ENCODE assay signal across 9 cellular contexts in the genomic region with DNA sequence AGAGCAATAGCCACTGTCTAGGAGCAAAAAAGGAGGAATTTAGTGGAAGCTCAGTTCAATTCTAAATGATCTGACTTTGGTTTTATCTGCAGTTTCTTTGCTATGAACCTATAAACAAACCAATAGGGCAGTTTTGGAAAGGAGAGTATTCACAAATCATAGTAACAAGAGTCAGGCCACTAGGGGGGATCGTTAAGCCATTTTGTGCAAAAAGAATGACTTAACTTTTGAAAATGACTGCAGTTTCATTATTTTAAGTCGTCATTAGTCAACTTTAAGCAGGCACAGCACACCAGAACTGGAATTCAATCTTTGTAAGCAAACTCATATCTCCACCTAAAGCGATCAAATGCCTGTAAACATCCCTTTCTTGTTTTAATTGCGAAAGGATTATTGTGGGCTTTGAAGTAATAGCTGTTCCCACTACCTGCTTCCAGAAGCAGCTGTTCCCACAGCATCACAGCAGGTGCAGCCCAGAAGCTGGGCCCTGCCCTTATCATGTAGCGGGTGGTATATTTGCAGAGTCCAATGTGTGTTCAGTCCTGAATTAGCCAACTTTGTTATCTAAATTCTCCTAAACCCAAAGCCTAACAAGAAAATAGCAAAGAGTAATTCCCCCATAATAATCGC. TPM values are rescaled to one million over a fixed set of nuclear protein-coding genes. Genes with fewer than 3 reads are reported as not detected.
DNase-seq lines count a peak whose midpoint lies in the region; ATAC-seq, FAIRE-seq and TF ChIP-seq lines count a peak whose summit lies in the region.
"Had no signal": no experiment of that assay in that cellular context is flagged by ENCODE, and none has a peak within 500 bp of the region (broad histone marks: within the 10 kb centered on the region; RNA-seq: fewer than 3 reads in every experiment).

No MANE protein-coding gene starts in this region.

- 0 out of 4 replicates have a peak, but pooled peaks cover 0 to 2% of the 10 kb centered on the region in 2 experiments for H3K27me3 ChIP-seq in GM12878 (replicated peaks in 1 of 2; ENCODE audit: control insufficient read depth in 2 of 2, insufficient read depth in 2 of 2, low read length in 1 of 2)
- peaks cover 49% of the 10 kb centered on the region for H3K27me3 ChIP-seq in osteoblast (ENCODE audit: insufficient read depth, low read length)

- peak; percentile 47 for ATAC-seq in GM12878
- ATAC-seq in GM21360 (IDR thresholded peaks at IDR 0.05; ENCODE audit: unreplicated experiment) = no peak

- no peak overlapping the region for H3K9ac ChIP-seq in GM12878 (ENCODE audit: control insufficient read depth, insufficient read depth, low read length)

- H3K4me3 ChIP-seq in GM12878 (no peak overlapping the region), osteoblast (ENCODE audit: insufficient read depth, low read length) (no peak overlapping the region)
- H3K4me3 ChIP-seq: skin epidermis had no signal

- BruUV-seq in GM12878 (replicated peaks; lab: Mats Ljungman, UMichigan) = no TSS peak

- RAD21 ChIA-PET in GM12878 (lab: Charles Lee; ENCODE audit: unreplicated experiment) = interaction anchor here (1.0 to 1.2 kb wide), 2 partner anchors 35 to 41 kb away, joined by 3 read pairs; no protein-coding TSS in a partner anchor

- no peaks in the 10 kb centered on the region for H3K79me2 ChIP-seq in GM12878 (ENCODE audit: control insufficient read depth, insufficient read depth, low read length)
- no peaks in the 10 kb centered on the region for H3K79me2 ChIP-seq in osteoblast (ENCODE audit: insufficient read depth, low read length)

- SMC1A ChIA-PET in GM12878 (lab: Charles Lee; ENCODE audit: uncharacterized antibody, unreplicated experiment) = no interaction called here

- H3K9me3 ChIP-seq in GM12878 (replicated peaks; ENCODE audit: control insufficient read depth, insufficient read depth, low read length) (no peaks in the 10 kb centered on the region), osteoblast (ENCODE audit: low read depth, low read length) (no peaks in the 10 kb centered on the region)

- no peaks in the 10 kb centered on the region for H3K36me3 ChIP-seq in GM12878 (ENCODE audit: control insufficient read depth in 2 of 2, insufficient read depth in 2 of 2, low read length in 1 of 2)
- no peaks in the 10 kb centered on the region for H3K36me3 ChIP-seq in osteoblast (ENCODE audit: insufficient read depth, low read length)

- in situ Hi-C loops in GM12878 (cut with MboI) = no loop called here

- H3K4me1 ChIP-seq in GM12878 (ENCODE audit: control insufficient read depth, insufficient read depth, low read length) (peaks cover 9% of the 10 kb centered on the region), osteoblast (ENCODE audit: insufficient read depth, low read length) (peaks cover 11% of the 10 kb centered on the region)

- TF ChIP-seq RAD21 in GM12878 (IDR thresholded peaks at IDR 0.05; ENCODE audit: insufficient read depth, low read depth, low read length) = peak; percentile 35

- TF ChIP-seq POLR2A in GM12878 (IDR thresholded peaks at IDR 0.05; ENCODE audit: low read depth, low read length) = no peak

- no peak for TF ChIP-seq EP300 in GM12878 (IDR thresholded peaks at IDR 0.05; ENCODE audit: borderline replicate concordance in 1 of 2, control insufficient read depth in 1 of 2, low read depth in 2 of 2, low read length in 2 of 2)

- POLR2A ChIA-PET in GM12878 (lab: Charles Lee) = no interaction called here
- POLR2A ChIA-PET in HEK293T (lab: Yijun Ruan, JAX) = no interaction called here

- H2AFZ ChIP-seq in GM12878 (ENCODE audit: control insufficient read depth, low read depth, low read length) (no peak overlapping the region), osteoblast (ENCODE audit: low read length) (no peak overlapping the region)

- CTCF ChIA-PET in GM12878 (lab: Yijun Ruan, JAX) (interaction anchor here (1.2 to 6.2 kb wide), 7 partner anchors 11 to 745 kb away, joined by 3 to 47 read pairs (median 3); no protein-coding TSS in a partner anchor), HEK293T (lab: Yijun Ruan, JAX) (interaction anchor here (0.6 to 4.1 kb wide), 19 partner anchors 10 to 1399 kb away, joined by 3 to 31 read pairs (median 3); no protein-coding TSS in a partner anchor)

- H3K4me2 ChIP-seq in GM12878 (ENCODE audit: control insufficient read depth, insufficient read depth) (no peak overlapping the region), osteoblast (ENCODE audit: insufficient read depth, low read length) (peak overlapping the region; percentile 47)

- peak; percentile 54 for DNase-seq in NCI-H2171 treated with DMSO at 0.1 percent for 48 hours (lab: John Stamatoyannopoulos, UW)
- DNase-seq in NCI-H2171 (lab: John Stamatoyannopoulos, UW) = no peak
- peak; percentile 70 for DNase-seq in NAMALWA (ENCODE audit: low spot score)
- DNase-seq in GM12878 (ENCODE audit: low read depth, low spot score) = no peak
- no peak for DNase-seq in osteoblast (ENCODE audit: insufficient read length, low spot score, missing footprints)
- DNase-seq in HEK293T (ENCODE audit: extremely low spot score) = no peak
- no peak for DNase-seq in T-helper 9 cell

- WGBS in GM12878 (ENCODE audit: insufficient coverage, insufficient replicate concordance, low lambda C conversion rate, missing lambda C conversion rate) = 48% methylated on average over 6 of the region's 6 CpGs

- no peak for FAIRE-seq in GM12878 (lab: Jason Lieb, UNC)

- intact Hi-C loops in GM12878 (cut with micrococcal nuclease; ENCODE audit: unreplicated experiment) = no loop called here

- peak in 2 of 3 experiments; percentile 27 to 29; a peak in 3 of 6 replicates for TF ChIP-seq CTCF in GM12878 (IDR thresholded peaks at IDR 0.05 in 2 of 3, conservative IDR thresholded peaks at IDR 0.05 in 1 of 3; ENCODE audit: control insufficient read depth in 2 of 3, extremely low read depth in 1 of 3, insufficient read depth in 1 of 3, low read depth in 3 of 3, low read length in 3 of 3)
- peak; percentile 51 for TF ChIP-seq CTCF in osteoblast (IDR thresholded peaks at IDR 0.05; ENCODE audit: extremely low read depth, low read depth, low read length)

- H3K27ac ChIP-seq in GM12878 (ENCODE audit: control insufficient read depth, insufficient read depth) (no peak overlapping the region), osteoblast (ENCODE audit: low read depth, low read length) (no peak overlapping the region)
- H3K27ac ChIP-seq: skin epidermis had no signal

- H4K20me1 ChIP-seq in GM12878 (ENCODE audit: control insufficient read depth, insufficient read depth) (no peaks in the 10 kb centered on the region), osteoblast (ENCODE audit: insufficient read depth, low read length) (no peaks in the 10 kb centered on the region)

TF ChIP-seq in GM12878, 131 proteins besides CTCF, POLR2A, EP300 and RAD21 (continues in another document):
- TF ChIP-seq GATAD2B (conservative IDR thresholded peaks at IDR 0.05; ENCODE audit: low read depth) (no peak), DPF2 (IDR thresholded peaks at IDR 0.05) (no peak), SREBF2 (IDR thresholded peaks at IDR 0.05; ENCODE audit: low read length) (no peak)

TF ChIP-seq in HEK293T, 16 proteins besides CTCF, POLR2A, EP300 and RAD21 (continues in another document):
- TF ChIP-seq FOXK2 (IDR thresholded peaks at IDR 0.05) (no peak), TARDBP (IDR thresholded peaks at IDR 0.05) (no peak), CTBP1 (IDR thresholded peaks at IDR 0.05; ENCODE audit: borderline replicate concordance) (no peak)
- TF ChIP-seq, protein P1, sequence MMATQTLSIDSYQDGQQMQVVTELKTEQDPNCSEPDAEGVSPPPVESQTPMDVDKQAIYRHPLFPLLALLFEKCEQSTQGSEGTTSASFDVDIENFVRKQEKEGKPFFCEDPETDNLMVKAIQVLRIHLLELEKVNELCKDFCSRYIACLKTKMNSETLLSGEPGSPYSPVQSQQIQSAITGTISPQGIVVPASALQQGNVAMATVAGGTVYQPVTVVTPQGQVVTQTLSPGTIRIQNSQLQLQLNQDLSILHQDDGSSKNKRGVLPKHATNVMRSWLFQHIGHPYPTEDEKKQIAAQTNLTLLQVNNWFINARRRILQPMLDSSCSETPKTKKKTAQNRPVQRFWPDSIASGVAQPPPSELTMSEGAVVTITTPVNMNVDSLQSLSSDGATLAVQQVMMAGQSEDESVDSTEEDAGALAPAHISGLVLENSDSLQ (IDR thresholded peaks at IDR 0.05) = no peak

RNA-seq across cellular contexts. Expression of a gene that starts 51.5 kb away (rescaled TPM):
- not detected in 2 replicates for total RNA-seq in GM12878 (2013; cell fraction: nucleolus; rRNA removed)
- total RNA-seq in GM12878 (2014; rRNA removed) (not detected in 2 replicates), GM12878 (2014; rRNA removed; fragmentation: Illumina TruSeq; extraction: Trizol) (not detected in 2 replicates), GM12878 (2021) (not detected in 2 replicates), osteoblast (not detected in 2 replicates)
- not detected for polyA plus RNA-seq in GM12878 (2011; ENCODE audit: low read depth)
- polyA plus RNA-seq in GM12878 (2011; rRNA removed) (not detected in 2 replicates), GM12878 (2014; fragmentation: Illumina TruSeq; extraction: Trizol) (not detected in 2 replicates), GM12878 (2014; fragmentation: Nextera tagmentation; extraction: Ambion mirVana) (not detected), GM12878 (2014; rRNA removed) (not detected in 2 replicates), GM12878 (2016; fragmentation: Nextera tagmentation; extraction: Ambion mirVana) (not detected)
- polyA plus RNA-seq in GM12878 (2011; cell fraction: cytosol; rRNA removed) = not detected in 2 replicates
- polyA plus RNA-seq in GM12878 (2011; cell fraction: nucleus; rRNA removed) = not detected in 2 replicates
- polyA plus RNA-seq in GM12878 (2012) = not detected in 2 replicates
- polyA minus RNA-seq in GM12878 (2011; rRNA and poly(A)+ RNA removed) = not detected in 2 replicates
- polyA minus RNA-seq in GM12878 (2011; cell fraction: cytosol; rRNA and poly(A)+ RNA removed) = not detected in 2 replicates
- polyA minus RNA-seq in GM12878 (2011; cell fraction: nucleus; rRNA and poly(A)+ RNA removed) = not detected in 2 replicates

RNA-seq across cellular contexts. Expression of a gene that starts 59.2 kb away (rescaled TPM):
- 16.8 TPM in 2 replicates for total RNA-seq in GM12878 (2013; cell fraction: nucleolus; rRNA removed)
- 6.3 and 7.6 TPM in 2 replicates for total RNA-seq in GM12878 (2014; rRNA removed)
- total RNA-seq in GM12878 (2014; rRNA removed; fragmentation: Illumina TruSeq; extraction: Trizol) = 7.0 and 7.6 TPM in 2 replicates
- 4.2 and 4.4 TPM in 2 replicates for total RNA-seq in GM12878 (2021)
- 1.7 TPM for polyA plus RNA-seq in GM12878 (2011; ENCODE audit: low read depth)
- polyA plus RNA-seq in GM12878 (2011; rRNA removed) = 5.5 and 8.4 TPM in 2 replicates
- 1.9 and 2.1 TPM in 2 replicates for polyA plus RNA-seq in GM12878 (2011; cell fraction: cytosol; rRNA removed)
- polyA plus RNA-seq in GM12878 (2011; cell fraction: nucleus; rRNA removed) = 4.4 TPM in 2 replicates
- 2.6 and 3.3 TPM in 2 replicates for polyA plus RNA-seq in GM12878 (2012)
- polyA plus RNA-seq in GM12878 (2014; fragmentation: Illumina TruSeq; extraction: Trizol) = 5.1 and 6.3 TPM in 2 replicates
- polyA plus RNA-seq in GM12878 (2014; fragmentation: Nextera tagmentation; extraction: Ambion mirVana) = 1 to 10 TPM; 1.6 to 1.8 TPM
- 2.4 and 2.8 TPM in 2 replicates for polyA plus RNA-seq in GM12878 (2014; rRNA removed)
- 1 to 10 TPM; 5.8 to 7.2 TPM for polyA plus RNA-seq in GM12878 (2016; fragmentation: Nextera tagmentation; extraction: Ambion mirVana)
- 7.3 and 9.4 TPM in 2 replicates for polyA minus RNA-seq in GM12878 (2011; rRNA and poly(A)+ RNA removed)
- polyA minus RNA-seq in GM12878 (2011; cell fraction: cytosol; rRNA and poly(A)+ RNA removed) = 3.1 and 3.3 TPM in 2 replicates
- 5.6 and 8.9 TPM in 2 replicates for polyA minus RNA-seq in GM12878 (2011; cell fraction: nucleus; rRNA and poly(A)+ RNA removed)
- 8.7 and 9.4 TPM in 2 replicates for total RNA-seq in osteoblast

Comparison
In these comparisons a context has a peak if more than half of its experiments do, and no peak if none do; other contexts are left out.
1. DNase-seq: peak in NCI-H2171 treated with DMSO at 0.1 percent for 48 hours (single experiment) and NAMALWA (single experiment); none in NCI-H2171 (single experiment), GM12878 (single experiment), osteoblast (single experiment), HEK293T (single experiment) and T-helper 9 cell (single experiment).